ENCODE assay signal across 8 cellular contexts in genomic region chr6:158849899-158850806, GRCh38. TPM values are rescaled to one million over a fixed set of nuclear protein-coding genes. Genes with fewer than 3 reads are reported as not detected.
DNase-seq lines count a peak whose midpoint lies in the region; FAIRE-seq and TF ChIP-seq lines count a peak whose summit lies in the region.

No MANE protein-coding gene starts in this region.

- no peak for TF ChIP-seq POLR2A in endothelial cell of umbilical vein (IDR thresholded peaks at IDR 0.05; ENCODE audit: low read depth, low read length)

- H3K9me3 ChIP-seq in DOHH2 (ENCODE audit: control insufficient read depth, insufficient read depth, low read length): no peaks in the 10 kb centered on the region
- no peaks in the 10 kb centered on the region for H3K9me3 ChIP-seq in endothelial cell of umbilical vein (replicated peaks; ENCODE audit: control insufficient read depth, insufficient read depth, low read length)
- H3K9me3 ChIP-seq in neural progenitor cell (ENCODE audit: low read depth): no peaks in the 10 kb centered on the region

- H3K27ac ChIP-seq in DOHH2 (ENCODE audit: low read depth, low read length) (no peak overlapping the region; the same call in 1 of the 2 replicates), endothelial cell of umbilical vein (ENCODE audit: insufficient read depth, low read depth, low read length) (peak overlapping the region; percentile 4), neural progenitor cell (no peak overlapping the region)

- peaks cover 53% of the 10 kb centered on the region for H3K4me1 ChIP-seq in DOHH2 (ENCODE audit: control insufficient read depth, low read length)
- peaks cover 24% of the 10 kb centered on the region for H3K4me1 ChIP-seq in endothelial cell of umbilical vein (ENCODE audit: control insufficient read depth, extremely low read depth, insufficient read depth, low read length)
- H3K4me1 ChIP-seq in neural progenitor cell: peaks cover 15% of the 10 kb centered on the region

- POLR2A ChIA-PET in endothelial cell of umbilical vein (lab: Charles Lee): no interaction called here

- no peak for TF ChIP-seq CTCF in DOHH2 (IDR thresholded peaks at IDR 0.05; ENCODE audit: low read depth, low read length, poor library complexity, severe bottlenecking)
- TF ChIP-seq CTCF in endothelial cell of umbilical vein (IDR thresholded peaks at IDR 0.05; ENCODE audit: extremely low read depth in 1 of 2, insufficient read depth in 1 of 2, low read depth in 1 of 2, low read length in 2 of 2): no peak
- TF ChIP-seq CTCF in neural progenitor cell (IDR thresholded peaks at IDR 0.05): no peak

- intact Hi-C loops in activated CD4-positive, alpha-beta T cell treated with anti-CD3 and anti-CD28 coated beads, Interleukin-2, amount 10 ng/mL, durations not matched to agents 24 days and 14 days (cut with micrococcal nuclease): loop anchor here (1.0 to 5.0 kb wide), 4 partner anchors 32 to 201 kb away; partner anchors contain the start of gene TAGAP
- intact Hi-C loops in endothelial cell of umbilical vein (cut with micrococcal nuclease): no loop called here

- H3K4me3 ChIP-seq in DOHH2 (ENCODE audit: low read length) (0 out of 2 replicates have a peak overlapping the region, but pooled peaks have one; percentile 1), endothelial cell of umbilical vein (replicated peaks in 1 of 3; ENCODE audit: insufficient read depth in 1 of 3, low read depth in 1 of 3, low read length in 3 of 3) (no peak overlapping the region), neural progenitor cell (no peak overlapping the region)

- no peaks in the 10 kb centered on the region for H3K36me3 ChIP-seq in DOHH2 (ENCODE audit: control insufficient read depth, low read length)
- H3K36me3 ChIP-seq in endothelial cell of umbilical vein (ENCODE audit: control insufficient read depth in 2 of 2, extremely low read depth in 1 of 2, insufficient read depth in 2 of 2, low read length in 2 of 2): no peaks in the 10 kb centered on the region
- H3K36me3 ChIP-seq in neural progenitor cell: no peaks in the 10 kb centered on the region

- H3K9me1 ChIP-seq in endothelial cell of umbilical vein (replicated peaks; ENCODE audit: control insufficient read depth, extremely low read depth, insufficient read depth, low read length): no peaks in the 10 kb centered on the region

- H2AFZ ChIP-seq in endothelial cell of umbilical vein (ENCODE audit: low read depth, low read length) (peak overlapping the region; percentile 21), neural progenitor cell (replicated peaks) (no peak overlapping the region)

- dilution Hi-C loops in endothelial cell of umbilical vein (cut with MboI; ENCODE audit: extremely low pct_ligation_motif_present, low sequenced_read_pairs): no loop called here

- H4K20me1 ChIP-seq in DOHH2 (ENCODE audit: control insufficient read depth, insufficient read depth, low read depth, low read length) (no peaks in the 10 kb centered on the region), endothelial cell of umbilical vein (replicated peaks; ENCODE audit: control insufficient read depth, extremely low read depth, insufficient read depth, low read length) (no peaks in the 10 kb centered on the region), neural progenitor cell (ENCODE audit: low read depth) (peaks cover 5% of the 10 kb centered on the region)

- peak; percentile 92 for DNase-seq in NCI-H2029 treated with DMSO at 0.1 percent for 48 hours (lab: John Stamatoyannopoulos, UW)
- peak; percentile 89 for DNase-seq in activated CD4-positive, alpha-beta T cell treated with anti-CD3 and anti-CD28 coated beads, Interleukin-2, amount 10 ng/mL, durations not matched to agents 24 days and 14 days
- peak; percentile 68 for DNase-seq in endothelial cell of umbilical vein (ENCODE audit: low read depth, low spot score)
- no peak for DNase-seq in neural progenitor cell (ENCODE audit: low spot score)
- DNase-seq in C1 segment of cervical spinal cord (lab: John Stamatoyannopoulos, UW): no peak
- DNase-seq in globus pallidus (ENCODE audit: low spot score): no peak
- no peak for DNase-seq in Ammon's horn (ENCODE audit: low spot score)

- no peaks in the 10 kb centered on the region for H3K9me3 Mint-ChIP-seq in activated CD4-positive, alpha-beta T cell treated with anti-CD3 and anti-CD28 coated beads, Interleukin-2, amount 10 ng/mL, durations not matched to agents 24 days and 14 days
- H3K9me3 Mint-ChIP-seq in neural progenitor cell: peaks cover 2% of the 10 kb centered on the region

- H3K9ac ChIP-seq in endothelial cell of umbilical vein (replicated peaks; ENCODE audit: extremely low read depth, insufficient read depth, low read length): peak overlapping the region; percentile 12
- H3K9ac ChIP-seq in neural progenitor cell: no peak overlapping the region

- H3K4me2 ChIP-seq in DOHH2 (ENCODE audit: low read length) (peak overlapping the region; percentile 41), endothelial cell of umbilical vein (ENCODE audit: insufficient read depth, low read length) (peak overlapping the region; percentile 27), neural progenitor cell (no peak overlapping the region)

- BruUV-seq in endothelial cell of umbilical vein (replicated peaks; lab: Mats Ljungman, UMichigan): no TSS peak

- H3F3A ChIP-seq in DOHH2 (ENCODE audit: control insufficient read depth, insufficient read depth) (peaks cover 4% of the 10 kb centered on the region), neural progenitor cell (ENCODE audit: low read depth) (peaks cover 21% of the 10 kb centered on the region)

- H3K36me3 Mint-ChIP-seq in activated CD4-positive, alpha-beta T cell treated with anti-CD3 and anti-CD28 coated beads, Interleukin-2, amount 10 ng/mL, durations not matched to agents 24 days and 14 days (ENCODE audit: low read depth): no peaks in the 10 kb centered on the region
- no peaks in the 10 kb centered on the region for H3K36me3 Mint-ChIP-seq in neural progenitor cell

- FAIRE-seq in endothelial cell of umbilical vein (lab: Jason Lieb, UNC): peak; percentile 75

- H3K79me2 ChIP-seq in DOHH2 (ENCODE audit: control insufficient read depth, low read length) (peaks cover 12% of the 10 kb centered on the region), endothelial cell of umbilical vein (ENCODE audit: control insufficient read depth, insufficient read depth, low read length) (no peaks in the 10 kb centered on the region), neural progenitor cell (ENCODE audit: low read depth) (no peaks in the 10 kb centered on the region)

- H3K27me3 ChIP-seq in DOHH2 (ENCODE audit: control insufficient read depth, low read length) (no peaks in the 10 kb centered on the region), endothelial cell of umbilical vein (ENCODE audit: control insufficient read depth in 2 of 2, insufficient read depth in 2 of 2, low read length in 2 of 2) (no peaks in the 10 kb centered on the region), neural progenitor cell (peaks cover 10% of the 10 kb centered on the region)

- peak overlapping the region; percentile 95 for H3K27ac Mint-ChIP-seq in activated CD4-positive, alpha-beta T cell treated with anti-CD3 and anti-CD28 coated beads, Interleukin-2, amount 10 ng/mL, durations not matched to agents 24 days and 14 days
- peak overlapping the region; percentile 71 for H3K27ac Mint-ChIP-seq in neural progenitor cell

- peaks cover 2% of the 10 kb centered on the region for H3K27me3 Mint-ChIP-seq in activated CD4-positive, alpha-beta T cell treated with anti-CD3 and anti-CD28 coated beads, Interleukin-2, amount 10 ng/mL, durations not matched to agents 24 days and 14 days
- H3K27me3 Mint-ChIP-seq in neural progenitor cell (ENCODE audit: insufficient read depth, low read depth): peaks cover 9% of the 10 kb centered on the region

- H3K4me1 Mint-ChIP-seq in activated CD4-positive, alpha-beta T cell treated with anti-CD3 and anti-CD28 coated beads, Interleukin-2, amount 10 ng/mL, durations not matched to agents 24 days and 14 days: peaks cover 27% of the 10 kb centered on the region
- H3K4me1 Mint-ChIP-seq in neural progenitor cell: peaks cover 42% of the 10 kb centered on the region

- CTCF ChIA-PET in endothelial cell of umbilical vein (lab: Charles Lee): no interaction called here

- H3K4me3 Mint-ChIP-seq in activated CD4-positive, alpha-beta T cell treated with anti-CD3 and anti-CD28 coated beads, Interleukin-2, amount 10 ng/mL, durations not matched to agents 24 days and 14 days: peak overlapping the region; percentile 53
- peak overlapping the region; percentile 21 for H3K4me3 Mint-ChIP-seq in neural progenitor cell

- no peaks in the 10 kb centered on the region for H3K9me2 ChIP-seq in DOHH2 (replicated peaks; ENCODE audit: control insufficient read depth, low read length)

TF ChIP-seq in endothelial cell of umbilical vein, 7 proteins besides CTCF, POLR2A, EP300 and RAD21:
- TF ChIP-seq POLR2AphosphoS5 (IDR thresholded peaks at IDR 0.05; ENCODE audit: insufficient read depth, low read depth, low read length) (no peak), MAX (IDR thresholded peaks at IDR 0.05; ENCODE audit: insufficient read depth, insufficient read length) (no peak), FOS (IDR thresholded peaks at IDR 0.05; ENCODE audit: borderline replicate concordance, insufficient read depth, low read length) (peak; percentile 61), JUN (IDR thresholded peaks at IDR 0.05; ENCODE audit: borderline replicate concordance, insufficient read depth, insufficient read length, low read depth) (peak; percentile 73), EZH2 (IDR thresholded peaks at IDR 0.05; ENCODE audit: borderline replicate concordance, low read depth, low read length, severe bottlenecking) (no peak), MYC (IDR thresholded peaks at IDR 0.05; ENCODE audit: low read depth, low read length) (no peak), GATA2 (IDR thresholded peaks at IDR 0.05; ENCODE audit: insufficient read depth, insufficient read length, low read depth, low read length) (peak; percentile 86)
TF ChIP-seq in endothelial cell of umbilical vein: peak in this region for 3.

RNA-seq across cellular contexts. Expression of gene EZR, which starts 31.0 kb away (rescaled TPM):
- total RNA-seq in activated CD4-positive, alpha-beta T cell treated with anti-CD3 and anti-CD28 coated beads, Interleukin-2, amount 10 ng/mL, durations not matched to agents 24 days and 14 days: 204 and 215 TPM in 2 replicates
- total RNA-seq in endothelial cell of umbilical vein: 105 and 108 TPM in 2 replicates
- 54.5 and 58.5 TPM in 2 replicates for polyA plus RNA-seq in endothelial cell of umbilical vein
- 61.7 and 70.4 TPM in 2 replicates for polyA plus RNA-seq in endothelial cell of umbilical vein (2011; cell fraction: cytosol; rRNA removed)
- polyA plus RNA-seq in endothelial cell of umbilical vein (2011; cell fraction: nucleus; rRNA removed): 99.6 and 120 TPM in 2 replicates
- polyA plus RNA-seq in endothelial cell of umbilical vein (2012): 76.0 and 97.3 TPM in 2 replicates
- 61.0 and 62.0 TPM in 2 replicates for polyA minus RNA-seq in endothelial cell of umbilical vein
- polyA minus RNA-seq in endothelial cell of umbilical vein (2011; cell fraction: cytosol; rRNA and poly(A)+ RNA removed): 42.7 TPM
- 26.8 and 29.3 TPM in 2 replicates for polyA minus RNA-seq in endothelial cell of umbilical vein (2011; cell fraction: nucleus; rRNA and poly(A)+ RNA removed)
- 52.0 and 61.4 TPM in 2 replicates for total RNA-seq in neural progenitor cell (ENCODE audit: low replicate concordance)

Comparison
In these comparisons a context has a peak if more than half of its experiments do, and no peak if none do; other contexts are left out.
1. DNase-seq: peak in NCI-H2029 treated with DMSO at 0.1 percent for 48 hours (single experiment), activated CD4-positive, alpha-beta T cell treated with anti-CD3 and anti-CD28 coated beads, Interleukin-2, amount 10 ng/mL, durations not matched to agents 24 days and 14 days (single experiment) and endothelial cell of umbilical vein (single experiment); none in neural progenitor cell (single experiment), C1 segment of cervical spinal cord (0 of 14), globus pallidus (single experiment) and Ammon's horn (single experiment).